In the genomic region with DNA sequence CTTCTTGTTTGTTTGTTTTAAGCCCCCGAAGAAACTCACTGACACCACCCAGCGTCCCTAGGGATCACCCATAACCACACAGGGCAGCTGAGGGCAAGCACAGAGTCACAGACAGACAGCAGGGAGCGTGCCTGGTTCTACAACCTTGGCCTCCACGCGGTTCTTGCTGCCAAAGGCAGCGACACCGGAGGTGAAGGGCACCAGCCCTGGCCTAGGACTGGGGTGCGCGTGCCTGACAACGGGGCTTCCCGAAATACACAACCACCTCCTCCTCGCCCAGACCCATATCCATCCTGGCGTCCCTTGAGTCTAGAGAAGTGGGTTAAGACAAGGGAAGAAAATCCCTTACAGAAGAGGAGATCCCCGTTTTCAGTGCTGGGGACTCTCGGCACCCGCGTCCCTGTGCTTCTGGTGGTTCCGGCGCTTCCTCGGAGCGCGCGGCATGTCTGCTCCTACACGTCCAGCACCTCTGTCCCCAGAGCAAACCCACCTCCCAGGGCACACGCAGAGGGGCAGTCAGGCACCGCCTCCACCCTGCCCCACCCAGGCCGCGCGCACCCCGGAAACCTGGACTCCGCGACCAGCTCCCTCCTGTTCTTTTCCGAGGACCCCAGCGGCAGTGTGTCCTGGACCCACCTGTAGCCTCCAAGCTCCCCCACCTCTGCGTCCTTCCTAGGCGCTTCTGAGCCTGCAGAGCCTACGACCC, we compare ENCODE assay signal across 8 cellular contexts. TPM values are rescaled to one million over a fixed set of nuclear protein-coding genes. Genes with fewer than 3 reads are reported as not detected.
DNase-seq lines count a peak whose midpoint lies in the region; ATAC-seq and TF ChIP-seq lines count a peak whose summit lies in the region.

No MANE protein-coding gene starts in this region.

- H3K4me3 ChIP-seq in NB4 (ENCODE audit: low read depth, low read length), result peak overlapping the region; percentile 50
- peak overlapping the region; percentile 97 for H3K4me3 ChIP-seq in fibroblast of villous mesenchyme (ENCODE audit: low read depth, low read length)
- peak overlapping the region; percentile 47 to 70 for H3K4me3 ChIP-seq in neutrophil (ENCODE audit: low read depth in 1 of 2, low read length in 1 of 2)
- H3K4me3 ChIP-seq in aorta (ENCODE audit: low read length in 2 of 2), result peak overlapping the region; percentile 52 to 85

- H3K27ac ChIP-seq in neutrophil (no peak overlapping the region), aorta (ENCODE audit: low read depth in 1 of 2, low read length in 2 of 2) (peak overlapping the region; percentile 0 to 10)

- peaks cover 22 to 26% of the 10 kb centered on the region in 2 experiments for H3K4me1 ChIP-seq in neutrophil (ENCODE audit: control insufficient read depth in 1 of 2, insufficient read depth in 1 of 2, low read depth in 1 of 2, low read length in 1 of 2)
- peaks cover 2 to 4% of the 10 kb centered on the region in 2 donors for H3K4me1 ChIP-seq in aorta (ENCODE audit: control insufficient read depth in 1 of 2, insufficient read depth in 2 of 2, low read length in 2 of 2)

- 1% methylated on average over 36 to 37 of the region's 37 CpGs for WGBS in aorta, 2 donors

- intact Hi-C loops in aorta (cut with DNase I), result loop anchor here (5.0 to 10.0 kb wide), 5 partner anchors 45 to 218 kb away; no protein-coding TSS in a partner anchor

- TF ChIP-seq CTCF in NB4 (IDR thresholded peaks at IDR 0.05; ENCODE audit: low read depth, low read length) (no peak), fibroblast of villous mesenchyme (IDR thresholded peaks at IDR 0.05; ENCODE audit: insufficient read depth, low read depth, low read length) (no peak), neutrophil (IDR thresholded peaks at IDR 0.05) (no peak)

- peak; percentile 8 for ATAC-seq in GM21737 (IDR thresholded peaks at IDR 0.05; ENCODE audit: unreplicated experiment)
- peak; percentile 70 for ATAC-seq in aorta (ENCODE audit: low FRiP score)

- H3K9me3 ChIP-seq in neutrophil (no peaks in the 10 kb centered on the region), aorta (ENCODE audit: control insufficient read depth, low read length) (no peaks in the 10 kb centered on the region)

- DNase-seq in ELR (ENCODE audit: low read depth) (peak; percentile 46), NB4 (ENCODE audit: low read depth) (peak; percentile 69), fibroblast of villous mesenchyme (ENCODE audit: low read depth) (peak; percentile 43), aorta (peak; percentile 69 to 81), NCI-H1105 treated with DMSO at 0.1 percent for 48 hours (lab: John Stamatoyannopoulos, UW) (no peak)
- DNase-seq in activated T-cell treated with anti-CD3 and anti-CD28 coated beads, Interleukin-2, amount 50 U/mL, for 48 hours, result peak; percentile 70 to 72

- H3K27me3 ChIP-seq in neutrophil, result peaks cover 27% of the 10 kb centered on the region
- H3K27me3 ChIP-seq in aorta (ENCODE audit: control insufficient read depth in 1 of 2, insufficient read depth in 2 of 2, low read length in 1 of 2), result no peaks in the 10 kb centered on the region

- H3K36me3 ChIP-seq in neutrophil (no peaks in the 10 kb centered on the region), aorta (ENCODE audit: control insufficient read depth in 1 of 2, insufficient read depth in 2 of 2, low read length in 1 of 2) (no peaks in the 10 kb centered on the region)

- no peak for TF ChIP-seq POLR2A in NB4 (IDR thresholded peaks at IDR 0.05; ENCODE audit: extremely low read depth, insufficient read length)

RNA-seq across cellular contexts. Expression of gene RFTN1, which starts 0.9 kb away (rescaled TPM):
- total RNA-seq in fibroblast of villous mesenchyme (73.0 and 74.7 TPM in 2 replicates), aorta (100 to 1,000 TPM in 1 of 2 donors, 10 to 100 TPM in 1; 87.3 to 119 TPM)
- polyA plus RNA-seq in aorta, result 10 to 100 TPM; 12.7 to 31.4 TPM
